ENCODE assay signal across 1 cellular context in genomic region chr10:80535671-80536360, GRCh38.
A peak's percentile ranks its signal among the peaks of the same experiment; 100 is the strongest.
TF ChIP-seq lines count a peak whose summit lies in the region.

No MANE protein-coding gene starts in this region.

TF ChIP-seq in K562, 482 proteins besides CTCF, POLR2A, EP300 and RAD21 (continued from another document and continues in another):
- TF ChIP-seq MGA (IDR thresholded peaks at IDR 0.05), result peak; percentile 92
- TF ChIP-seq MEF2D (tag; conservative IDR thresholded peaks at IDR 0.05; ENCODE audit: low read depth), result no peak
- TF ChIP-seq ZNF253 (CRISPR knock-in tag; conservative IDR thresholded peaks at IDR 0.05), result no peak
- TF ChIP-seq RBM25 (IDR thresholded peaks at IDR 0.05; ENCODE audit: low read depth, low read length, severe bottlenecking), result no peak
- TF ChIP-seq ZFX (CRISPR knock-in tag; IDR thresholded peaks at IDR 0.05), result peak; percentile 68
- peak; percentile 67 for TF ChIP-seq CCNT2 (IDR thresholded peaks at IDR 0.05; ENCODE audit: borderline replicate concordance, extremely low read depth, insufficient read length, low read depth, low read length)
- no peak for TF ChIP-seq ZNF324 (CRISPR knock-in tag; IDR thresholded peaks at IDR 0.05)
- TF ChIP-seq ZNF311 (CRISPR knock-in tag; IDR thresholded peaks at IDR 0.05), result no peak
- TF ChIP-seq EZH2 (IDR thresholded peaks at IDR 0.05; ENCODE audit: borderline replicate concordance, low read depth, low read length), result no peak
- no peak for TF ChIP-seq CBFA2T2 (conservative IDR thresholded peaks at IDR 0.05)
- no peak for TF ChIP-seq ZNF507 (tag; conservative IDR thresholded peaks at IDR 0.05)
- peak; percentile 73; the same call in 1 of the 2 replicates for TF ChIP-seq RB1 (IDR thresholded peaks at IDR 0.05; ENCODE audit: low read depth)
- no peak for TF ChIP-seq ZNF740 (CRISPR knock-in tag; IDR thresholded peaks at IDR 0.05)
- no peak for TF ChIP-seq ZNF740 (tag; IDR thresholded peaks at IDR 0.05)
- TF ChIP-seq ZSCAN29 (IDR thresholded peaks at IDR 0.05), result no peak
- TF ChIP-seq HDAC1 (IDR thresholded peaks at IDR 0.05), result no peak
- TF ChIP-seq ZBTB11 (CRISPR knock-in tag; IDR thresholded peaks at IDR 0.05), result peak in 1 of 3 experiments; percentile 62; a peak in 2 of 6 replicates
- TF ChIP-seq CC2D1A (IDR thresholded peaks at IDR 0.05), result no peak
- TF ChIP-seq TEAD1 (CRISPR knock-in tag; IDR thresholded peaks at IDR 0.05), result peak in 1 of 2 experiments; percentile 11; a peak in 1 of 4 replicates
- no peak for TF ChIP-seq FOXP1 (CRISPR knock-in tag; IDR thresholded peaks at IDR 0.05)
- no peak for TF ChIP-seq NELFE (IDR thresholded peaks at IDR 0.05; ENCODE audit: insufficient read depth, insufficient read length)
- TF ChIP-seq ATF1 (CRISPR knock-in tag; IDR thresholded peaks at IDR 0.05), result no peak
- peak; percentile 47 for TF ChIP-seq ATF1 (tag; IDR thresholded peaks at IDR 0.05)
- TF ChIP-seq ZFPM2 (CRISPR knock-in tag; IDR thresholded peaks at IDR 0.05), result no peak
- TF ChIP-seq ZNF431 (CRISPR knock-in tag; IDR thresholded peaks at IDR 0.05), result no peak
- no peak for TF ChIP-seq HMBOX1 (IDR thresholded peaks at IDR 0.05)
- no peak for TF ChIP-seq FOXM1 (IDR thresholded peaks at IDR 0.05; ENCODE audit: low read depth)
- no peak for TF ChIP-seq FOXM1 (CRISPR knock-in tag; IDR thresholded peaks at IDR 0.05; ENCODE audit: low read depth)
- no peak for TF ChIP-seq ZNF830 (CRISPR knock-in tag; IDR thresholded peaks at IDR 0.05)
- peak; percentile 69 for TF ChIP-seq HMGN3 (IDR thresholded peaks at IDR 0.05; ENCODE audit: borderline replicate concordance, extremely low read depth, insufficient read length, low read depth, low read length)
- no peak for TF ChIP-seq GTF2A2 (tag; IDR thresholded peaks at IDR 0.05)
- no peak for TF ChIP-seq ETV6 (IDR thresholded peaks at IDR 0.05; ENCODE audit: borderline replicate concordance in 1 of 2, low read depth in 2 of 2, low read length in 1 of 2)
- no peak for TF ChIP-seq ETV6 (CRISPR knock-in tag; IDR thresholded peaks at IDR 0.05; ENCODE audit: borderline replicate concordance)
- no peak for TF ChIP-seq U2AF1 (optimal IDR thresholded peaks at IDR 0.05; ENCODE audit: low read depth, low read length)
- no peak for TF ChIP-seq STAT5A (IDR thresholded peaks at IDR 0.05; ENCODE audit: borderline replicate concordance, low read length)
- no peak for TF ChIP-seq ATF2 (CRISPR knock-in tag; IDR thresholded peaks at IDR 0.05)
- peak; percentile 31; the same call in 1 of the 2 replicates for TF ChIP-seq GABPA (tag; conservative IDR thresholded peaks at IDR 0.05; ENCODE audit: low read depth)
- TF ChIP-seq ZBTB2 (IDR thresholded peaks at IDR 0.05), result no peak
- TF ChIP-seq CHD1 (IDR thresholded peaks at IDR 0.05; ENCODE audit: low read length), result no peak
- TF ChIP-seq SOX6 (IDR thresholded peaks at IDR 0.05), result no peak
- TF ChIP-seq LARP7 (IDR thresholded peaks at IDR 0.05), result no peak
- TF ChIP-seq ZNF133 (CRISPR knock-in tag; IDR thresholded peaks at IDR 0.05), result no peak
- no peak for TF ChIP-seq ZBTB1 (CRISPR knock-in tag; IDR thresholded peaks at IDR 0.05; ENCODE audit: borderline replicate concordance, low read depth)
- TF ChIP-seq KHSRP (IDR thresholded peaks at IDR 0.05), result no peak
- no peak for TF ChIP-seq FOSL1 (tag; conservative IDR thresholded peaks at IDR 0.05)
- no peak for TF ChIP-seq ZBED1 (IDR thresholded peaks at IDR 0.05)
- peak; percentile 83 for TF ChIP-seq ZBTB33 (CRISPR knock-in tag; IDR thresholded peaks at IDR 0.05)
- no peak for TF ChIP-seq ZNF79 (CRISPR knock-in tag; IDR thresholded peaks at IDR 0.05; ENCODE audit: low read depth)
- no peak for TF ChIP-seq NONO (IDR thresholded peaks at IDR 0.05; ENCODE audit: low read depth in 2 of 2, low read length in 1 of 2)
